Comparison of ENCODE assay signal across 17 cellular contexts in genomic region chr15:81516461-81516860, GRCh38.
DNase-seq lines count a peak whose midpoint lies in the region; ATAC-seq and TF ChIP-seq lines count a peak whose summit lies in the region.
"Had no signal": no experiment of that assay in that cellular context is flagged by ENCODE, and none has a peak within 500 bp of the region (broad histone marks: within the 10 kb centered on the region; RNA-seq: fewer than 3 reads in every experiment).

No MANE protein-coding gene starts in this region.

- peaks cover 11% of the 10 kb centered on the region for H3K4me1 Mint-ChIP-seq in MCF 10A (ENCODE audit: insufficient read depth, unreplicated experiment)
- H3K4me1 Mint-ChIP-seq: activated CD4-positive, alpha-beta T cell treated with anti-CD3 and anti-CD28 coated beads for 36 hours; activated naive CD4-positive, alpha-beta T cell treated with anti-CD3 and anti-CD28 coated beads, Interleukin-2, amount 10 ng/mL, durations not matched to agents 7 days and 5 days; naive B cell; stimulated activated memory B cell treated with anti-CD40 and anti-IgM and Interleukin-4, amounts not matched to agents 10 μg/mL and 1 μg/mL and 100 μg/mL, for 72 hours had no signal

- no TSS peak for BruUV-seq in MCF 10A (replicated peaks; lab: Mats Ljungman, UMichigan)

- peak overlapping the region; percentile 2 for H3K27ac Mint-ChIP-seq in MCF 10A (ENCODE audit: low read depth, unreplicated experiment)
- H3K27ac Mint-ChIP-seq: activated CD4-positive, alpha-beta T cell treated with anti-CD3 and anti-CD28 coated beads for 36 hours; activated naive CD4-positive, alpha-beta T cell treated with anti-CD3 and anti-CD28 coated beads, Interleukin-2, amount 10 ng/mL, durations not matched to agents 7 days and 5 days; stimulated activated memory B cell treated with anti-CD40 and anti-IgM and Interleukin-4, amounts not matched to agents 10 μg/mL and 1 μg/mL and 100 μg/mL, for 72 hours had no signal

- CTCF ChIA-PET in MCF 10A (lab: Yijun Ruan, JAX), result interaction anchor here (0.7 kb wide), 1 partner anchor 293 kb away, joined by 3 read pairs; no protein-coding TSS in a partner anchor

- no peaks in the 10 kb centered on the region for H3K27me3 ChIP-seq in breast epithelium
- H3K27me3 ChIP-seq: transverse colon had no signal

- DNase-seq in MCF 10A (ENCODE audit: unreplicated experiment) (peak; percentile 35), breast epithelium (ENCODE audit: low spot score in 2 of 2) (no peak), astrocyte of the cerebellum (ENCODE audit: low read depth) (peak; percentile 37), foreskin fibroblast (peak; percentile 17 to 53), substantia nigra (lab: John Stamatoyannopoulos, UW) (no peak)
- no peak for DNase-seq in stimulated activated CD4-positive, alpha-beta T cell treated with anti-CD3 and anti-CD28 coated beads, Interleukin-4, amount 100 ng/mL, for 4 hours
- DNase-seq: activated CD4-positive, alpha-beta T cell treated with anti-CD3 and anti-CD28 coated beads for 36 hours; activated naive CD4-positive, alpha-beta T cell treated with anti-CD3 and anti-CD28 coated beads, Interleukin-2, amount 10 ng/mL, durations not matched to agents 7 days and 5 days; central memory CD4-positive, alpha-beta T cell; naive B cell; NCI-H187 treated with DMSO at 0.1 percent for 48 hours; NCI-H524 treated with DMSO at 0.1 percent for 48 hours; transverse colon had no signal

- in situ Hi-C loops in astrocyte of the cerebellum (cut with HindIII; ENCODE audit: low sequenced_read_pairs), result no loop called here

- H3K27me3 Mint-ChIP-seq in MCF 10A (ENCODE audit: insufficient read depth, unreplicated experiment), result no peaks in the 10 kb centered on the region

- no peak overlapping the region for H3K4me3 Mint-ChIP-seq in MCF 10A (ENCODE audit: unreplicated experiment)
- H3K4me3 Mint-ChIP-seq: activated CD4-positive, alpha-beta T cell treated with anti-CD3 and anti-CD28 coated beads for 36 hours; activated naive CD4-positive, alpha-beta T cell treated with anti-CD3 and anti-CD28 coated beads, Interleukin-2, amount 10 ng/mL, durations not matched to agents 7 days and 5 days; naive B cell; stimulated activated memory B cell treated with anti-CD40 and anti-IgM and Interleukin-4, amounts not matched to agents 10 μg/mL and 1 μg/mL and 100 μg/mL, for 72 hours had no signal

- TF ChIP-seq POLR2A in breast epithelium (IDR thresholded peaks at IDR 0.05), result no peak

- H3K9me3 Mint-ChIP-seq in MCF 10A (ENCODE audit: unreplicated experiment), result no peaks in the 10 kb centered on the region
- H3K9me3 Mint-ChIP-seq: activated naive CD4-positive, alpha-beta T cell treated with anti-CD3 and anti-CD28 coated beads, Interleukin-2, amount 10 ng/mL, durations not matched to agents 7 days and 5 days; stimulated activated memory B cell treated with anti-CD40 and anti-IgM and Interleukin-4, amounts not matched to agents 10 μg/mL and 1 μg/mL and 100 μg/mL, for 72 hours had no signal

- no peak for ATAC-seq in HG03521 (IDR thresholded peaks at IDR 0.05; ENCODE audit: unreplicated experiment)
- no peak for ATAC-seq in HG03135 (IDR thresholded peaks at IDR 0.05; ENCODE audit: unreplicated experiment)
- ATAC-seq: activated CD4-positive, alpha-beta T cell treated with anti-CD3 and anti-CD28 coated beads for 36 hours; stimulated activated memory B cell treated with anti-CD40 and anti-IgM and Interleukin-4, amounts not matched to agents 10 μg/mL and 1 μg/mL and 100 μg/mL, for 72 hours had no signal

- H3K36me3 ChIP-seq in breast epithelium, result no peaks in the 10 kb centered on the region
- H3K36me3 ChIP-seq: transverse colon had no signal

- TF ChIP-seq CTCF in MCF 10A (IDR thresholded peaks at IDR 0.05; ENCODE audit: unreplicated experiment) (no peak), breast epithelium (IDR thresholded peaks at IDR 0.05) (no peak), astrocyte of the cerebellum (IDR thresholded peaks at IDR 0.05; ENCODE audit: low read depth, low read length, missing control alignments) (no peak), foreskin fibroblast (IDR thresholded peaks at IDR 0.05; ENCODE audit: low read depth, low read length) (no peak)

- H3K4me1 ChIP-seq in breast epithelium, result no peaks in the 10 kb centered on the region
- H3K4me1 ChIP-seq: transverse colon had no signal

- intact Hi-C loops in MCF 10A (cut with micrococcal nuclease), result no loop called here
- intact Hi-C loops in breast epithelium (cut with DNase I; ENCODE audit: low total_unique reads), result no loop called here

- no peaks in the 10 kb centered on the region for H3K9me3 ChIP-seq in breast epithelium
- H3K9me3 ChIP-seq: transverse colon had no signal

- H3K4me3 ChIP-seq in breast epithelium (no peak overlapping the region), astrocyte of the cerebellum (ENCODE audit: low read depth, low read length) (no peak overlapping the region), foreskin fibroblast (ENCODE audit: low read depth in 1 of 2, low read length in 2 of 2) (no peak overlapping the region)
- H3K4me3 ChIP-seq: SK-N-MC, transverse colon had no signal

- H3K27ac ChIP-seq in breast epithelium (no peak overlapping the region), substantia nigra (ENCODE audit: low read depth, low read length, poor library complexity, severe bottlenecking) (no peak overlapping the region)
- H3K27ac ChIP-seq: SK-N-MC, transverse colon had no signal

- no peaks in the 10 kb centered on the region for H3K36me3 Mint-ChIP-seq in MCF 10A (ENCODE audit: insufficient read depth, unreplicated experiment)
- H3K36me3 Mint-ChIP-seq: activated naive CD4-positive, alpha-beta T cell treated with anti-CD3 and anti-CD28 coated beads, Interleukin-2, amount 10 ng/mL, durations not matched to agents 7 days and 5 days; naive B cell; stimulated activated memory B cell treated with anti-CD40 and anti-IgM and Interleukin-4, amounts not matched to agents 10 μg/mL and 1 μg/mL and 100 μg/mL, for 72 hours had no signal

- POLR2A ChIA-PET in MCF 10A (lab: Yijun Ruan, JAX), result no interaction called here

Comparison
In these comparisons a context has a peak if more than half of its experiments do, and no peak if none do; other contexts are left out.
1. DNase-seq: peak in MCF 10A (single experiment), astrocyte of the cerebellum (single experiment) and foreskin fibroblast (2 of 2); none in breast epithelium (0 of 2), substantia nigra (0 of 49) and stimulated activated CD4-positive, alpha-beta T cell treated with anti-CD3 and anti-CD28 coated beads, Interleukin-4, amount 100 ng/mL, for 4 hours (0 of 2).